9 cellular contexts compared by ENCODE assay signal in the genomic region with DNA sequence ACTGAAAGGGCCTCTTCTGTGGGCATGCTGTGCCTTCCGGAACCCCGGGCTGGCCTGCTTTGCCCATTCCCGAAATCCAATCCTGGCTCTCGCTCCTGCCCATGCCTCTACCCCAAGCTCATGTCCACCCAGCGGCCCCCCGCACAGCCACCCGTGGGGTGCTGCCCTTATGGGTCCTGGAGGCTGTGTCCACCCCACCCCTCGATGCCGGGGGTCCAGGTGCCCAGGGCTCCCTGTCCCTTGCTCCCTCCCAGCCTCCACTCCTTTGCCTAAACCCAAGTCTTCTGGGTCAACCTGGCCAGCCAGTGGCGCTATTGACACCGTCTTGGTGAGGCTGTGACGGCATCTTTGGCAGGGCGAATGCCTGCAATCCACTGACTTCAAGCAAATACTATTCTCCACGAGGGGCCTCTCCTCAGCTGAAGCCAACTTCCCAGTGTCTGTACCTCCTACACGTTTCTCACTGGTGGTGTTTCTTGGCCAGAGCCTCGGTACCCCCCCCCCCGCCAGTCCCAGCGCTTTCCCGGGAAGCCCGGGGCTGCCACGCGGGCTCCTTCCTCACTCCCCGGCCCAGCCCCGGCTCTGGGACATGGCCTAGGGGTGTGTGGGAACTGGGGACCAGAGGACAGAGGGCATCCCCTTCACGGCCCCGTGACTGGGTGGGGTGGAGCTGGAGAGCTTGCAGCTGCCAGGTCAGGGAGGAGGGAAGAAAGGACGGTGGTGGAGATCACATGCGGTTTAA. TPM values are rescaled to one million over a fixed set of nuclear protein-coding genes. Genes with fewer than 3 reads are reported as not detected.
A peak's percentile ranks its signal among the peaks of the same experiment; 100 is the strongest.
DNase-seq lines count a peak whose midpoint lies in the region; ATAC-seq and TF ChIP-seq lines count a peak whose summit lies in the region.
"Had no signal": no experiment of that assay in that cellular context is flagged by ENCODE, and none has a peak within 500 bp of the region (broad histone marks: within the 10 kb centered on the region; RNA-seq: fewer than 3 reads in every experiment).

No MANE protein-coding gene starts in this region.

- TF ChIP-seq POLR2A in vagina (IDR thresholded peaks at IDR 0.05), result no peak

- H3K4me1 ChIP-seq in vagina, result peaks cover 16% of the 10 kb centered on the region

- H3K27me3 ChIP-seq in vagina, result no peaks in the 10 kb centered on the region
- H3K27me3 ChIP-seq: esophagus muscularis mucosa had no signal

- peak overlapping the region in 1 of 2 donors; percentile 16 for H3K4me3 ChIP-seq in vagina
- H3K4me3 ChIP-seq: esophagus muscularis mucosa had no signal

- H3K27ac ChIP-seq in vagina, result peak overlapping the region; percentile 8
- H3K27ac ChIP-seq: esophagus muscularis mucosa had no signal

- intact Hi-C loops in Right ventricle myocardium superior (cut with DNase I) (no loop called here), cardiac septum (cut with DNase I) (no loop called here), left ventricle myocardium superior (cut with micrococcal nuclease) (no loop called here), vagina (cut with DNase I) (no loop called here)

- ATAC-seq in Right ventricle myocardium superior (ENCODE audit: poor library complexity) (peak; percentile 34), left ventricle myocardium superior (peak; percentile 37), HG02588 (IDR thresholded peaks at IDR 0.05; ENCODE audit: unreplicated experiment) (no peak)

- no peaks in the 10 kb centered on the region for H3K9me3 ChIP-seq in vagina
- H3K9me3 ChIP-seq: esophagus muscularis mucosa had no signal

- no peak for TF ChIP-seq CTCF in vagina (IDR thresholded peaks at IDR 0.05)

- H3K36me3 ChIP-seq in vagina, result peaks cover 0 to 41% of the 10 kb centered on the region in 2 donors

- DNase-seq in Right ventricle myocardium superior, result no peak
- DNase-seq in cardiac septum (ENCODE audit: low spot score), result no peak
- DNase-seq in left ventricle myocardium superior, result no peak
- no peak for DNase-seq in vagina (ENCODE audit: extremely low spot score in 2 of 2)
- DNase-seq in HPDE6-E6E7 (ENCODE audit: extremely low spot score), result no peak
- DNase-seq: NCI-H524 treated with DMSO at 0.1 percent for 48 hours; stimulated activated naive CD4-positive, alpha-beta T cell treated with Interleukin-2 at 50 U/mL for 16 hours had no signal

RNA-seq across cellular contexts. Expression of gene DUS1L, which starts 12.2 kb away (rescaled TPM):
- total RNA-seq in Right ventricle myocardium superior, result 57.9 TPM
- total RNA-seq in cardiac septum, result 47.6 TPM
- total RNA-seq in left ventricle myocardium superior, result 67.7 TPM
- total RNA-seq in vagina, result 72.4 TPM

RNA-seq across cellular contexts. Expression of gene FASN, which starts 20.2 kb away (rescaled TPM):
- total RNA-seq in Right ventricle myocardium superior (23.0 TPM), cardiac septum (22.9 TPM), left ventricle myocardium superior (17.0 TPM), vagina (127 TPM)

RNA-seq across cellular contexts. Expression of gene GPS1, which starts 26.1 kb away (rescaled TPM):
- 86.5 TPM for total RNA-seq in Right ventricle myocardium superior
- 67.4 TPM for total RNA-seq in cardiac septum
- total RNA-seq in left ventricle myocardium superior, result 90.6 TPM
- 80.3 TPM for total RNA-seq in vagina

RNA-seq across cellular contexts. Expression of gene RFNG, which starts 26.2 kb away (rescaled TPM):
- total RNA-seq in Right ventricle myocardium superior (20.5 TPM), cardiac septum (21.0 TPM), left ventricle myocardium superior (21.8 TPM), vagina (61.4 TPM)

RNA-seq across cellular contexts. Expression of gene DCXR, which starts 40.3 kb away (rescaled TPM):
- total RNA-seq in Right ventricle myocardium superior (178 TPM), cardiac septum (144 TPM), left ventricle myocardium superior (177 TPM), vagina (106 TPM)
